9 cellular contexts compared by ENCODE assay signal in the genomic region with DNA sequence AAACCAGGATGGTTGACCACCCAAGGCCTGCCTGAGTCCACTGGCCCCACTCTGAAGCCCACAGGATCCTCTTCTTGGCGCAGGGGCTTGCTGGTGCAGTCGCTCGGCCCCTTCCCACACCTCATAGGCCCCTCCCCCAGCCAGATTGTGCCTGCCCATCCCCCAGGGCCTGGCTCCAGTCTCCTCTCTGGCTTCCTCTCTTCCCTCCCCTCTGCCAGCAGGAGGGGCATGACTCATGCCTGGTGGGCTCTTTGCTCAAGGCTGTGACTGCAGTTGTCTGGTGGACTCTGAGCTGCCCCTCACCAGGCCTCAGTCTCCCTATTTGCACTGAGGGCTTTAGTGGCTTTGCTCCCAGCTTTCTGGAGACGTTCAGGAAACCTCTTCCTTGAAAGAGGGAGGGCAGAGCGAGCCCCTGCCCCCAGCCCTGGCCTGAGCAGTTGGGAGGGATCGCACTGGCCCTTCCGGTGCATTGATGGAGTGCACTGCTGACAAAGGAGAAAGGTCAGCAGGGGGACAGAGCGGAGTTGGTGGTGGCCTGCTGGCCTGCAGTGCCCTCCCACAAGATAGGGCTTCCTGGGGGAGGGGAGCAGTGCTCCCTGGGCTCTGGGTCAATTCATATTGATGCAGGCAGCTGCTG.
DNase-seq lines count a peak whose midpoint lies in the region; ATAC-seq and TF ChIP-seq lines count a peak whose summit lies in the region.
"Had no signal": no experiment of that assay in that cellular context is flagged by ENCODE, and none has a peak within 500 bp of the region (broad histone marks: within the 10 kb centered on the region; RNA-seq: fewer than 3 reads in every experiment).

No MANE protein-coding gene starts in this region.

- no peaks in the 10 kb centered on the region for H3K9me3 Mint-ChIP-seq in GM23338
- peaks cover 25% of the 10 kb centered on the region for H3K9me3 Mint-ChIP-seq in glutamatergic neuron (ENCODE audit: unreplicated experiment)

- peaks cover 77% of the 10 kb centered on the region for H3K4me1 Mint-ChIP-seq in GM23338
- H3K4me1 Mint-ChIP-seq in glutamatergic neuron (ENCODE audit: low read depth, unreplicated experiment) = peaks cover 60% of the 10 kb centered on the region

- peak overlapping the region; percentile 34 for H3K4me2 ChIP-seq in GM23338

- WGBS in psoas muscle, 3 donors = 72 to 77% (median 77%) methylated on average over 8 of the region's 8 CpGs

- TF ChIP-seq CTCF in GM23338 (conservative IDR thresholded peaks at IDR 0.05; ENCODE audit: low read depth in 2 of 2) = peak in 1 of 2 experiments; percentile 39; a peak in 2 of 4 replicates
- TF ChIP-seq CTCF in glutamatergic neuron (IDR thresholded peaks at IDR 0.05; ENCODE audit: partially characterized antibody, unreplicated experiment) = no peak
- TF ChIP-seq CTCF in psoas muscle (IDR thresholded peaks at IDR 0.05) = no peak

- intact Hi-C loops in psoas muscle (cut with DNase I) = no loop called here

- ATAC-seq in GM23338 = peak; percentile 76
- ATAC-seq in psoas muscle = peak in 3 of 4 donors; percentile 21 to 42 (median 41)
- no peak for ATAC-seq in HG03571 (IDR thresholded peaks at IDR 0.05; ENCODE audit: unreplicated experiment)
- no peak for ATAC-seq in GM21515 (IDR thresholded peaks at IDR 0.05; ENCODE audit: unreplicated experiment)

- H3K27ac Mint-ChIP-seq in GM23338 = peak overlapping the region; percentile 87
- peak overlapping the region; percentile 93 for H3K27ac Mint-ChIP-seq in glutamatergic neuron (ENCODE audit: unreplicated experiment)

- H3K9me3 ChIP-seq in psoas muscle = no peaks in the 10 kb centered on the region

- peak overlapping the region; percentile 42 for H3K4me3 Mint-ChIP-seq in GM23338
- H3K4me3 Mint-ChIP-seq in glutamatergic neuron (ENCODE audit: unreplicated experiment) = peak overlapping the region; percentile 72

- no peak overlapping the region for H2AFZ ChIP-seq in GM23338

- H3K27me3 ChIP-seq in GM23338 (ENCODE audit: insufficient read depth) (no peaks in the 10 kb centered on the region), psoas muscle (ENCODE audit: insufficient read depth in 3 of 3, low read length in 2 of 3) (no peaks in the 10 kb centered on the region)

- DNase-seq in GM23338 (ENCODE audit: low spot score) = peak; percentile 91
- DNase-seq in RPMI7951 (ENCODE audit: low read depth) = peak; percentile 59
- peak; percentile 86 for DNase-seq in glutamatergic neuron
- DNase-seq in psoas muscle = no peak
- DNase-seq in stimulated activated CD4-positive, alpha-beta T cell treated with anti-CD3 and anti-CD28 coated beads, Interleukin-15, amount 100 ng/mL, for 24 hours = no peak
- no peak for DNase-seq in stimulated activated CD4-positive, alpha-beta T cell treated with anti-CD3 and anti-CD28 coated beads, Interleukin-1b, Interleukin-23, amount 100 ng/mL, for 48 hours
- DNase-seq: activated effector memory CD4-positive, alpha-beta T cell treated with anti-CD3 and anti-CD28 coated beads, Interleukin-2, amount 50 U/mL, for 16 hours had no signal

- peaks cover 28% of the 10 kb centered on the region for H3K27me3 Mint-ChIP-seq in GM23338 (ENCODE audit: insufficient read depth, low read depth, poor library complexity)
- H3K27me3 Mint-ChIP-seq in glutamatergic neuron (ENCODE audit: unreplicated experiment) = peaks cover 23% of the 10 kb centered on the region

- peaks cover 15% of the 10 kb centered on the region for H3K79me2 ChIP-seq in GM23338 (replicated peaks; ENCODE audit: insufficient read depth)

- H3K36me3 Mint-ChIP-seq in GM23338 (ENCODE audit: low read depth) = 0 out of 3 replicates have a peak, but pooled peaks cover under 1% of the 10 kb centered on the region
- no peaks in the 10 kb centered on the region for H3K36me3 Mint-ChIP-seq in glutamatergic neuron (ENCODE audit: unreplicated experiment)

- no peaks in the 10 kb centered on the region for H3F3A ChIP-seq in GM23338 (replicated peaks; ENCODE audit: low read depth)

- H3K4me3 ChIP-seq in GM23338 (peak overlapping the region; percentile 37; the same call in 1 of the 2 replicates), psoas muscle (no peak overlapping the region)

- H3K9me2 ChIP-seq in GM23338 (ENCODE audit: insufficient read depth) = no peaks in the 10 kb centered on the region

- H3K4me1 ChIP-seq in GM23338 (ENCODE audit: insufficient read depth) (peaks cover 69% of the 10 kb centered on the region), psoas muscle (peaks cover 57% of the 10 kb centered on the region)

- H4K20me1 ChIP-seq in GM23338 (replicated peaks; ENCODE audit: insufficient read depth) = no peaks in the 10 kb centered on the region; the same call in 1 of the 2 replicates

- H3K36me3 ChIP-seq in GM23338 (ENCODE audit: insufficient read depth) = no peaks in the 10 kb centered on the region
- H3K36me3 ChIP-seq in psoas muscle (ENCODE audit: insufficient read depth in 1 of 2, low read depth in 1 of 2) = peaks cover 0 to 13% of the 10 kb centered on the region in 2 donors

- H3K27ac ChIP-seq in GM23338 (ENCODE audit: low read depth) (peak overlapping the region; percentile 88), psoas muscle (no peak overlapping the region)

TF ChIP-seq in GM23338, 12 proteins besides CTCF, POLR2A, EP300 and RAD21:
- TF ChIP-seq ZNF114 (CRISPR knock-in tag; IDR thresholded peaks at IDR 0.05) (no peak), CREB1 (CRISPR knock-in tag; IDR thresholded peaks at IDR 0.05; ENCODE audit: low read depth) (peak; percentile 45)

Comparison
In these comparisons a context has a peak if more than half of its experiments do, and no peak if none do; other contexts are left out.
1. ATAC-seq: peak in GM23338 (single experiment) and psoas muscle (3 of 4); none in HG03571 (single experiment) and GM21515 (single experiment).
2. DNase-seq: peak in GM23338 (single experiment), RPMI7951 (single experiment) and glutamatergic neuron (single experiment); none in psoas muscle (0 of 2), stimulated activated CD4-positive, alpha-beta T cell treated with anti-CD3 and anti-CD28 coated beads, Interleukin-15, amount 100 ng/mL, for 24 hours (single experiment) and stimulated activated CD4-positive, alpha-beta T cell treated with anti-CD3 and anti-CD28 coated beads, Interleukin-1b, Interleukin-23, amount 100 ng/mL, for 48 hours (single experiment).